In genomic region chrX:113634565-113634964, GRCh38 we compare ENCODE assay signal across 8 cellular contexts.
"Had no signal": no experiment of that assay in that cellular context is flagged by ENCODE, and none has a peak within 500 bp of the region (broad histone marks: within the 10 kb centered on the region; RNA-seq: fewer than 3 reads in every experiment).

No MANE protein-coding gene starts in this region.

- ATAC-seq: K562 had no signal

- H3K4me3 Mint-ChIP-seq: IgD-negative memory B cell had no signal

- H3K27ac ChIP-seq: HL-60, KMS-11 had no signal

- H3K9ac ChIP-seq: KMS-11 had no signal

- H3K4me3 ChIP-seq: K562 had no signal

- DNase-seq: IMR-90, KBM-7, KG1 had no signal

- H3K9me3 Mint-ChIP-seq: IgD-negative memory B cell had no signal

- H3K4me2 ChIP-seq: KMS-11 had no signal

- H3K27ac Mint-ChIP-seq: IgD-negative memory B cell had no signal

- H3K4me1 Mint-ChIP-seq: IgD-negative memory B cell had no signal

- FAIRE-seq: HTR-8/SVneo, K562 had no signal
